ENCODE assay signal across 8 cellular contexts in genomic region chr16:30785126-30786106, GRCh38. TPM values are rescaled to one million over a fixed set of nuclear protein-coding genes. Genes with fewer than 3 reads are reported as not detected.
DNase-seq lines count a peak whose midpoint lies in the region; ATAC-seq and TF ChIP-seq lines count a peak whose summit lies in the region.
"Had no signal": no experiment of that assay in that cellular context is flagged by ENCODE, and none has a peak within 500 bp of the region (broad histone marks: within the 10 kb centered on the region; RNA-seq: fewer than 3 reads in every experiment).

No MANE protein-coding gene starts in this region.

- no peak overlapping the region for H3K27ac ChIP-seq in HL-60 (replicated peaks)

- no peaks in the 10 kb centered on the region for H3K9me3 Mint-ChIP-seq in activated naive CD8-positive, alpha-beta T cell treated with anti-CD3 and anti-CD28 coated beads for 36 hours
- H3K9me3 Mint-ChIP-seq in stimulated activated effector memory CD8-positive, alpha-beta T cell treated with anti-CD3 and anti-CD28 coated beads, Interleukin-12 subunit alpha, Interleukin-12 subunit beta, amount 100 ng/mL, for 72 hours: no peaks in the 10 kb centered on the region

- peaks cover 6% of the 10 kb centered on the region for H3K36me3 Mint-ChIP-seq in activated naive CD8-positive, alpha-beta T cell treated with anti-CD3 and anti-CD28 coated beads for 36 hours
- H3K36me3 Mint-ChIP-seq in stimulated activated effector memory CD8-positive, alpha-beta T cell treated with anti-CD3 and anti-CD28 coated beads, Interleukin-12 subunit alpha, Interleukin-12 subunit beta, amount 100 ng/mL, for 72 hours: peaks cover 8% of the 10 kb centered on the region

- no peak for TF ChIP-seq CTCF in HL-60 (IDR thresholded peaks at IDR 0.05; ENCODE audit: insufficient read depth, low read length)

- ATAC-seq in stimulated activated effector memory CD8-positive, alpha-beta T cell treated with anti-CD3 and anti-CD28 coated beads, Interleukin-12 subunit alpha, Interleukin-12 subunit beta, amount 100 ng/mL, for 72 hours: no peak
- no peak for ATAC-seq in GM18520 (IDR thresholded peaks at IDR 0.05; ENCODE audit: unreplicated experiment)

- H3K4me1 Mint-ChIP-seq in activated naive CD8-positive, alpha-beta T cell treated with anti-CD3 and anti-CD28 coated beads for 36 hours: peaks cover 20% of the 10 kb centered on the region
- peaks cover 7% of the 10 kb centered on the region for H3K4me1 Mint-ChIP-seq in stimulated activated effector memory CD8-positive, alpha-beta T cell treated with anti-CD3 and anti-CD28 coated beads, Interleukin-12 subunit alpha, Interleukin-12 subunit beta, amount 100 ng/mL, for 72 hours

- no peaks in the 10 kb centered on the region for H3K27me3 Mint-ChIP-seq in activated naive CD8-positive, alpha-beta T cell treated with anti-CD3 and anti-CD28 coated beads for 36 hours

- DNase-seq in HL-60 (ENCODE audit: low read depth in 1 of 2, low spot score in 1 of 2) (no peak), mucosa of gallbladder (ENCODE audit: low spot score) (no peak), hippocampal formation (lab: John Stamatoyannopoulos, UW) (no peak)
- no peak for DNase-seq in activated naive CD8-positive, alpha-beta T cell treated with anti-CD3 and anti-CD28 coated beads for 36 hours
- no peak for DNase-seq in stimulated activated effector memory CD8-positive, alpha-beta T cell treated with anti-CD3 and anti-CD28 coated beads, Interleukin-12 subunit alpha, Interleukin-12 subunit beta, amount 100 ng/mL, for 72 hours (ENCODE audit: low spot score in 2 of 2)
- DNase-seq: stimulated activated CD4-positive, alpha-beta T cell treated with anti-CD3 and anti-CD28 coated beads, Interleukin-1b, Interleukin-23, amount 100 ng/mL, for 48 hours had no signal

- H3K27me3 ChIP-seq in HL-60 (ENCODE audit: insufficient read depth, poor library complexity, severe bottlenecking): no peaks in the 10 kb centered on the region

- peak overlapping the region; percentile 89; the same call in 1 of the 2 replicates for H3K4me3 ChIP-seq in HL-60 (replicated peaks; ENCODE audit: insufficient read depth, low read length)
- peak overlapping the region; percentile 47 for H3K4me3 ChIP-seq in iPS-11a (ENCODE audit: low read depth, low read length)

- H3K27ac Mint-ChIP-seq in activated naive CD8-positive, alpha-beta T cell treated with anti-CD3 and anti-CD28 coated beads for 36 hours: peak overlapping the region; percentile 49
- H3K27ac Mint-ChIP-seq in stimulated activated effector memory CD8-positive, alpha-beta T cell treated with anti-CD3 and anti-CD28 coated beads, Interleukin-12 subunit alpha, Interleukin-12 subunit beta, amount 100 ng/mL, for 72 hours: peak overlapping the region; percentile 68

- H3K4me3 Mint-ChIP-seq in activated naive CD8-positive, alpha-beta T cell treated with anti-CD3 and anti-CD28 coated beads for 36 hours: peak overlapping the region; percentile 78
- H3K4me3 Mint-ChIP-seq in stimulated activated effector memory CD8-positive, alpha-beta T cell treated with anti-CD3 and anti-CD28 coated beads, Interleukin-12 subunit alpha, Interleukin-12 subunit beta, amount 100 ng/mL, for 72 hours: peak overlapping the region; percentile 84

RNA-seq across cellular contexts. Expression of gene ZNF629, which starts 1.6 kb away (rescaled TPM):
- total RNA-seq in activated naive CD8-positive, alpha-beta T cell treated with anti-CD3 and anti-CD28 coated beads for 36 hours: 1 to 10 TPM; 5.4 to 5.5 TPM
- total RNA-seq in mucosa of gallbladder: 18.9 TPM

RNA-seq across cellular contexts. Expression of gene RNF40, which starts 23.3 kb away (rescaled TPM):
- 100 to 1,000 TPM in 1 of 2 experiments, 10 to 100 TPM in 1; 95.2 to 107 TPM for total RNA-seq in activated naive CD8-positive, alpha-beta T cell treated with anti-CD3 and anti-CD28 coated beads for 36 hours
- 129 TPM for total RNA-seq in mucosa of gallbladder

RNA-seq across cellular contexts. Expression of gene CFAP119, which starts 23.6 kb away (rescaled TPM):
- total RNA-seq in activated naive CD8-positive, alpha-beta T cell treated with anti-CD3 and anti-CD28 coated beads for 36 hours: 1 to 10 TPM; 3.7 to 6.4 TPM
- total RNA-seq in mucosa of gallbladder: 13.2 TPM

RNA-seq across cellular contexts. Expression of gene PHKG2, which starts 37.2 kb away (rescaled TPM):
- 10 to 100 TPM; 31.1 to 32.0 TPM for total RNA-seq in activated naive CD8-positive, alpha-beta T cell treated with anti-CD3 and anti-CD28 coated beads for 36 hours
- total RNA-seq in mucosa of gallbladder: 39.2 TPM
